ENCODE assay signal across 8 cellular contexts in the genomic region with DNA sequence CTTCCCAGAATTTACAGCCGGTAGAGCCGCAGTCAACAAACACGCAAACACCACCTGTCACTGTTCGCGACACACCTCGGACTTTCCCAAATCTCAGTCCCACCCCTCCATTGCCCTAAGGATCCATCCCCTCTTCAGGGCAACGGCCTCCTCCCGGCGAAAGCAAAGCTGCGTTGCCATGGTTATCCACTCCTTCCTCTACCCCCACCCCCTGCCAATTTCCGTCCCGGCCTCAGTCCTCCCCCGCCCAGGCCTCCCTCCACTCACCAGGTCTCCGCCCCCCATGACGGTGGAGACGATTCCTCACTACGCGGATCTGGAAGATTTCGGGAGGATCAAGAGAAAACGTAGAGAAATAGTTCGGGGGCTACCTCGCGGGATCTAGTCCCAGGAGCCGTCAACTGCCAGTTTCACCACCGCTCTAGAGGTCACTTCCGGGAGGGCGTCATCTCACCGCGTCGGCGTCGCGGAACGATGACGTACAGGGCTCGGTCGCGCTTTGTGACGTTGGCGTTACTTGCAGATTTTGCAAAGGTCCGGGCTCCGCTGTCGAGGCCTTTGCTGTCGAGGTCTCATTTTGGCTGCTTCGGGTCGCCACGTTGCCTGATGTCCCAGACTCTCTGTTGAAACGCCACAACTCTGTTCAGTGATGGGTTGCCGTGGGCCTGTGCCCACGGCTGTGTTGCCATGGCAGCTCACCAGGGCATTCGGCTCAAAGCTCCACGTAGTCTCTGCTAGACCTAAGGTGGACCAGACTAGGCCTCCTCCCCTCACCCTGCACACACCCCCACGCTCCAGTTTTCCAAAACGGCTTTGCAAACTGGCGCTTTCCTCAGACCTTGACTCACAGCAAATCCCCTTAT.
DNase-seq lines count a peak whose midpoint lies in the region; ATAC-seq and TF ChIP-seq lines count a peak whose summit lies in the region.

CWC25 (minus strand) TSS at position 423 of the 863 bp plus-strand sequence; CDS start at position 285, 138 bp downstream.

- no peaks in the 10 kb centered on the region for H3K27me3 ChIP-seq in layer of hippocampus (ENCODE audit: control insufficient read depth, insufficient read depth, low read length)

- DNase-seq in AG10803 (ENCODE audit: low read depth) (peak; percentile 97), GM19238 (ENCODE audit: insufficient read length, low spot score) (peak; percentile 87), NCI-H526 (lab: John Stamatoyannopoulos, UW) (peak; percentile 83 to 87)
- peak; percentile 97 for DNase-seq in activated CD4-positive, alpha-beta T cell treated with anti-CD3 and anti-CD28 coated beads for 48 hours
- peak; percentile 88 to 95 (median 92) for DNase-seq in stimulated activated CD4-positive, alpha-beta T cell treated with anti-CD3 and anti-CD28 coated beads, Interleukin-1b, Interleukin-23, amount 100 ng/mL, for 24 hours (ENCODE audit: low read depth in 4 of 4, low spot score in 1 of 4)

- H3K4me3 ChIP-seq in AG10803 (ENCODE audit: low read length): peak within 1 kb of the TSS; percentile 99

- H3K27ac ChIP-seq in cingulate gyrus (ENCODE audit: low read depth, low read length) (peak within 1 kb of the TSS; percentile 100), layer of hippocampus (ENCODE audit: low read depth, low read length) (peak within 1 kb of the TSS; percentile 100)

- no peak for TF ChIP-seq CTCF in AG10803 (conservative IDR thresholded peaks at IDR 0.05; ENCODE audit: low read length)

- peak; percentile 78 for ATAC-seq in HG03457 (IDR thresholded peaks at IDR 0.05; ENCODE audit: unreplicated experiment)

Comparison
In these comparisons a context has a peak if more than half of its experiments do, and no peak if none do; other contexts are left out.
1. Peak in every context shown above with its lines: DNase-seq, ATAC-seq, H3K4me3 ChIP-seq and H3K27ac ChIP-seq.